ENCODE assay signal across 8 cellular contexts in the genomic region with DNA sequence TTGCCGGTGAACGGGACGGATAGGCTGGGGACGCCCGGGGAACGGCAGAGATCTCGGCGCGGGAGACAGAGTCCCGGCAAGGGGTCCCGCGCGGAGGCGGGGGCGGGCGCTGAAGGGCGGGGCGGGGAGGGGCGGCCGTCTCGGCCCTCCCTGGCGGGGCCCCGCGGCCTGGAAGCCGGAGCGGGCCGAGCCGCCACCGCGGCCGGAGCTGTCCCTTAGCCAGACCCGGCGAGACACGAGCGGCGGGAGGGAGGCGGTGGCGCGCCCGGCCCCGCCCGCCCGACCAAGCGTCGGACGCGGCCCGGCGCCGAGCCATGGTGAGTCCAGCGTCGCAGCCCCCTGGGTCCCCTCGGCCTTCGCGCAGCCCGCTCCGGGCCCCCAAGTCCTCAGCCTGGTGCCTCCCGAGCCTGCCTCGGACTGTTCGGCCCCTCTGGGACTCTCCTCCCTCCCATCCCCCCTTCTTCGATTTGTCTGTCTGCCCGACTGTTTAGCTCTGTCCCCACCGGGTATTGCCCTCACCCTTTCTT. TPM values are rescaled to one million over a fixed set of nuclear protein-coding genes. Genes with fewer than 3 reads are reported as not detected.
DNase-seq lines count a peak whose midpoint lies in the region; ATAC-seq, FAIRE-seq and TF ChIP-seq lines count a peak whose summit lies in the region.

A gene (plus strand): TSS at position 222 of the 527 bp plus-strand sequence. CDS start 93 bp downstream, at position 315.

- H3K36me3 ChIP-seq in ascending aorta: peaks cover 16 to 18% of the 10 kb centered on the region in 2 donors
- H3K36me3 ChIP-seq in right atrium auricular region: no peaks in the 10 kb centered on the region
- peaks cover 0 to 4% (median 0%) of the 10 kb centered on the region in 3 donors for H3K36me3 ChIP-seq in pancreas

- H3K27me3 ChIP-seq in ascending aorta (no peaks in the 10 kb centered on the region), right atrium auricular region (no peaks in the 10 kb centered on the region), pancreas (no peaks in the 10 kb centered on the region)

- ATAC-seq in pancreas (peak; percentile 65 to 81 (median 75)), HG03139 (IDR thresholded peaks at IDR 0.05; ENCODE audit: unreplicated experiment) (no peak)

- no peaks in the 10 kb centered on the region for H3K9me3 ChIP-seq in ascending aorta
- H3K9me3 ChIP-seq in right atrium auricular region: no peaks in the 10 kb centered on the region
- no peaks in the 10 kb centered on the region for H3K9me3 ChIP-seq in pancreas

- DNase-seq in NCI-H748 (lab: John Stamatoyannopoulos, UW; ENCODE audit: unreplicated experiment): peak; percentile 74
- no peak for DNase-seq in NCI-H748 treated with DMSO at 0.1 percent for 48 hours (lab: John Stamatoyannopoulos, UW)
- DNase-seq in NCI-H2227 (lab: John Stamatoyannopoulos, UW; ENCODE audit: unreplicated experiment): peak; percentile 83
- DNase-seq in ascending aorta (ENCODE audit: low spot score in 2 of 2): peak in 1 of 2 donors; percentile 84
- DNase-seq in right atrium auricular region (ENCODE audit: low spot score): no peak
- DNase-seq in pancreas: peak; percentile 72 to 88 (median 79)
- DNase-seq in NCI-H446 treated with DMSO at 0.1 percent for 48 hours (lab: John Stamatoyannopoulos, UW): no peak

- no peak for FAIRE-seq in pancreas (lab: Jason Lieb, UNC)

- peaks cover 11 to 25% of the 10 kb centered on the region in 2 donors for H3K4me1 ChIP-seq in ascending aorta
- peaks cover 0 to 41% of the 10 kb centered on the region in 2 donors for H3K4me1 ChIP-seq in right atrium auricular region
- peaks cover 0 to 9% (median 5%) of the 10 kb centered on the region in 3 donors for H3K4me1 ChIP-seq in pancreas

- intact Hi-C loops in ascending aorta (cut with DNase I): no loop called here
- intact Hi-C loops in pancreas (cut with DNase I): no loop called here

- TF ChIP-seq CTCF in ascending aorta (IDR thresholded peaks at IDR 0.05) (no peak), right atrium auricular region (IDR thresholded peaks at IDR 0.05) (no peak), pancreas (IDR thresholded peaks at IDR 0.05) (no peak)

- H3K27ac ChIP-seq in ascending aorta (peak within 1 kb of the TSS; percentile 95 to 96), right atrium auricular region (peak within 1 kb of the TSS; percentile 88 to 90), pancreas (peak within 1 kb of the TSS; percentile 70 to 88 (median 78))

- WGBS in pancreas, 2 donors: 0% methylated on average over 33 to 63 of the region's 63 CpGs

- H3K4me3 ChIP-seq in ascending aorta (peak within 1 kb of the TSS; percentile 68 to 83), right atrium auricular region (peak within 1 kb of the TSS; percentile 64 to 83), pancreas (peak within 1 kb of the TSS; percentile 47 to 77 (median 70))

RNA-seq across cellular contexts. Expression of the gene that starts here (rescaled TPM):
- total RNA-seq in ascending aorta: 64.8 TPM
- 10 to 100 TPM; 14.3 to 16.0 TPM for total RNA-seq in right atrium auricular region
- 10 to 100 TPM; 24.5 to 58.0 (median 36.4) TPM for total RNA-seq in pancreas
- polyA plus RNA-seq in pancreas: 10 to 100 TPM; 68.8 to 77.0 TPM

Comparison
In these comparisons a context has a peak if more than half of its experiments do, and no peak if none do; other contexts are left out.
1. DNase-seq: peak in NCI-H748 (single experiment), NCI-H2227 (single experiment) and pancreas (6 of 6); none in NCI-H748 treated with DMSO at 0.1 percent for 48 hours (single experiment), right atrium auricular region (single experiment) and NCI-H446 treated with DMSO at 0.1 percent for 48 hours (single experiment).
2. Peak in every context shown above with its lines, with median percentiles within 50 percentile points of each other: H3K27ac ChIP-seq and H3K4me3 ChIP-seq.